In the genomic region with DNA sequence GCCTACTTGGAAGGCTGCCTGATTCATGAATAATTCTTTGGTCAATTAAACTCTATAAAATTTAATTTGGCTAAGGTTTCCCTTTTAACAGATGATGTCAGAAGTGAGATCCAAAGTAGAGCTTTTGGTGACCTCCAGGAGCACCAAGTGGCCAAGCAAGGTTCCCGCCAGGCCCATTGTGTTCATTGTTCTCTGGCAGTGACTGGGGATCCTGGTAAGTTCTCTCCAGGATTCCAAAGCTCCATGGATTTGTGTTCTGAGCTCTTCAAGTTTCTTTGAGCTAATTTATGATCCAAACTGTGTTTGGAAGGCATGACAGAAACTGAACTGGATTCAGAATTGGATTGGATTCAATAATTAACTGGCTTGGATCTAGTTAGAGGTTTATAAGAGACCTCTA, we compare ENCODE assay signal across 26 cellular contexts.
"Had no signal": no experiment of that assay in that cellular context is flagged by ENCODE, and none has a peak within 500 bp of the region (broad histone marks: within the 10 kb centered on the region; RNA-seq: fewer than 3 reads in every experiment).

No MANE protein-coding gene starts in this region.

- H3K36me3 ChIP-seq: lower lobe of right lung, ovary, right atrium auricular region, right lobe of liver, tibial nerve, uterus had no signal

- H3K4me3 Mint-ChIP-seq: naive thymus-derived CD4-positive, alpha-beta T cell; natural killer cell treated with Interleukin-12 subunit alpha and Interleukin-12 subunit beta and Interleukin-15 and Interleukin-18, amount 100 ng/mL, for 72 hours; stimulated activated memory B cell treated with anti-CD40 and anti-IgM and Interleukin-4, amounts not matched to agents 10 μg/mL and 1 μg/mL and 100 μg/mL, for 72 hours; stimulated activated naive CD8-positive, alpha-beta T cell treated with anti-CD3 and anti-CD28 coated beads, Interleukin-15, amount 100 ng/mL, for 72 hours; type B pancreatic cell had no signal

- H3K4me2 ChIP-seq: smooth muscle cell had no signal

- H3K27me3 ChIP-seq: ovary, right atrium auricular region, right lobe of liver, tibial nerve, uterus had no signal

- H3K27ac Mint-ChIP-seq: naive thymus-derived CD4-positive, alpha-beta T cell; natural killer cell treated with Interleukin-12 subunit alpha and Interleukin-12 subunit beta and Interleukin-15 and Interleukin-18, amount 100 ng/mL, for 72 hours; progenitor cell of endocrine pancreas; stimulated activated memory B cell treated with anti-CD40 and anti-IgM and Interleukin-4, amounts not matched to agents 10 μg/mL and 1 μg/mL and 100 μg/mL, for 72 hours; stimulated activated naive CD8-positive, alpha-beta T cell treated with anti-CD3 and anti-CD28 coated beads, Interleukin-15, amount 100 ng/mL, for 72 hours; type B pancreatic cell had no signal

- DNase-seq: hippocampal formation; kidney glomerular epithelial cell; left cardiac atrium; lower lobe of right lung; mammary epithelial cell; midbrain; mucosa of descending colon; naive thymus-derived CD4-positive, alpha-beta T cell; ovary; right lobe of liver; stimulated activated CD4-positive, alpha-beta T cell treated with anti-CD3 and anti-CD28 coated beads, Interleukin-1b, Interleukin-23, amount 100 ng/mL, for 48 hours; stimulated activated CD4-positive, alpha-beta T cell treated with anti-CD3 and anti-CD28 coated beads, Interleukin-2, amount 100 ng/mL, for 48 hours; stimulated activated CD4-positive, alpha-beta T cell treated with anti-CD3 and anti-CD28 coated beads, Interleukin-4, amount 100 ng/mL, for 4 hours; stimulated activated CD8-positive, alpha-beta memory T cell treated with anti-CD3 and anti-CD28 coated beads, Interleukin-4, amount 100 ng/mL, for 48 hours; stimulated activated naive CD4-positive, alpha-beta T cell treated with Interleukin-2 at 50 U/mL for 16 hours; stimulated activated naive CD8-positive, alpha-beta T cell treated with anti-CD3 and anti-CD28 coated beads, Interleukin-15, amount 100 ng/mL, for 72 hours; substantia nigra; uterus had no signal

- H3K4me1 Mint-ChIP-seq: naive thymus-derived CD4-positive, alpha-beta T cell; stimulated activated memory B cell treated with anti-CD40 and anti-IgM and Interleukin-4, amounts not matched to agents 10 μg/mL and 1 μg/mL and 100 μg/mL, for 72 hours; stimulated activated naive CD8-positive, alpha-beta T cell treated with anti-CD3 and anti-CD28 coated beads, Interleukin-15, amount 100 ng/mL, for 72 hours had no signal

- H3K27me3 Mint-ChIP-seq: type B pancreatic cell had no signal

- H3K4me1 ChIP-seq: lower lobe of right lung, right atrium auricular region, right lobe of liver, tibial nerve, uterus had no signal

- H3K36me3 Mint-ChIP-seq: natural killer cell treated with Interleukin-12 subunit alpha and Interleukin-12 subunit beta and Interleukin-15 and Interleukin-18, amount 100 ng/mL, for 72 hours; stimulated activated memory B cell treated with anti-CD40 and anti-IgM and Interleukin-4, amounts not matched to agents 10 μg/mL and 1 μg/mL and 100 μg/mL, for 72 hours; type B pancreatic cell had no signal

- H3K27ac ChIP-seq: lower lobe of right lung, ovary, right atrium auricular region, right lobe of liver, tibial nerve, uterus had no signal

- H3K9me3 Mint-ChIP-seq: natural killer cell treated with Interleukin-12 subunit alpha and Interleukin-12 subunit beta and Interleukin-15 and Interleukin-18, amount 100 ng/mL, for 72 hours had no signal

- H3K9me3 ChIP-seq: lower lobe of right lung, ovary, right atrium auricular region, right lobe of liver, tibial nerve, uterus had no signal

- H3K4me3 ChIP-seq: lower lobe of right lung, mucosa of descending colon, ovary, right atrium auricular region, right lobe of liver, smooth muscle cell, tibial nerve, uterus had no signal

- FAIRE-seq: keratinocyte had no signal
